8 cellular contexts compared by ENCODE assay signal in genomic region chr11:94521684-94522083, GRCh38. TPM values are rescaled to one million over a fixed set of nuclear protein-coding genes. Genes with fewer than 3 reads are reported as not detected.
DNase-seq lines count a peak whose midpoint lies in the region; ATAC-seq and TF ChIP-seq lines count a peak whose summit lies in the region.

No MANE protein-coding gene starts in this region.

- H3K4me3 Mint-ChIP-seq in chondrocyte (ENCODE audit: unreplicated experiment): no peak overlapping the region
- no peak overlapping the region for H3K4me3 Mint-ChIP-seq in stimulated activated naive B cell treated with anti-CD40 and anti-IgM and Interleukin-4, amounts not matched to agents 10 μg/mL and 1 μg/mL and 100 μg/mL, for 72 hours

- H3K9me3 Mint-ChIP-seq in chondrocyte (ENCODE audit: low read depth): no peaks in the 10 kb centered on the region
- H3K9me3 Mint-ChIP-seq in stimulated activated naive B cell treated with anti-CD40 and anti-IgM and Interleukin-4, amounts not matched to agents 10 μg/mL and 1 μg/mL and 100 μg/mL, for 72 hours: no peaks in the 10 kb centered on the region

- TF ChIP-seq RAD21 in Ishikawa (IDR thresholded peaks at IDR 0.05; ENCODE audit: low read depth): peak; percentile 10; the same call in 1 of the 2 replicates

- peak; percentile 35 for DNase-seq in NCI-H82 (lab: John Stamatoyannopoulos, UW)
- DNase-seq in NCI-H82 treated with DMSO at 0.1 percent for 48 hours (lab: John Stamatoyannopoulos, UW; ENCODE audit: unreplicated experiment): no peak
- no peak for DNase-seq in chondrocyte (ENCODE audit: low spot score)
- DNase-seq in stimulated activated naive B cell treated with anti-CD40 and anti-IgM and Interleukin-4, amounts not matched to agents 10 μg/mL and 1 μg/mL and 100 μg/mL, for 72 hours: no peak
- no peak for DNase-seq in NCI-H446 treated with DMSO at 0.1 percent for 48 hours (lab: John Stamatoyannopoulos, UW)

- H3K27ac Mint-ChIP-seq in chondrocyte (ENCODE audit: unreplicated experiment): no peak overlapping the region
- no peak overlapping the region for H3K27ac Mint-ChIP-seq in stimulated activated naive B cell treated with anti-CD40 and anti-IgM and Interleukin-4, amounts not matched to agents 10 μg/mL and 1 μg/mL and 100 μg/mL, for 72 hours

- no peak for TF ChIP-seq EP300 in Ishikawa (IDR thresholded peaks at IDR 0.05; ENCODE audit: borderline replicate concordance)

- no peaks in the 10 kb centered on the region for H3K36me3 Mint-ChIP-seq in chondrocyte (ENCODE audit: low read depth)
- H3K36me3 Mint-ChIP-seq in stimulated activated naive B cell treated with anti-CD40 and anti-IgM and Interleukin-4, amounts not matched to agents 10 μg/mL and 1 μg/mL and 100 μg/mL, for 72 hours: no peaks in the 10 kb centered on the region

- peaks cover 16% of the 10 kb centered on the region for H3K4me1 Mint-ChIP-seq in chondrocyte (ENCODE audit: low read depth)
- H3K4me1 Mint-ChIP-seq in stimulated activated naive B cell treated with anti-CD40 and anti-IgM and Interleukin-4, amounts not matched to agents 10 μg/mL and 1 μg/mL and 100 μg/mL, for 72 hours: no peaks in the 10 kb centered on the region

- H3K27me3 Mint-ChIP-seq in chondrocyte (ENCODE audit: low read depth): no peaks in the 10 kb centered on the region
- H3K27me3 Mint-ChIP-seq in stimulated activated naive B cell treated with anti-CD40 and anti-IgM and Interleukin-4, amounts not matched to agents 10 μg/mL and 1 μg/mL and 100 μg/mL, for 72 hours: peaks cover 0 to 5% of the 10 kb centered on the region in 2 donors

- ATAC-seq in stimulated activated naive B cell treated with anti-CD40 and anti-IgM and Interleukin-4, amounts not matched to agents 10 μg/mL and 1 μg/mL and 100 μg/mL, for 72 hours (replicated peaks): peak; percentile 39 to 53
- ATAC-seq in HG02938 (IDR thresholded peaks at IDR 0.05; ENCODE audit: unreplicated experiment) (no peak), HG03159 (IDR thresholded peaks at IDR 0.05; ENCODE audit: unreplicated experiment) (no peak)

- peak; percentile 71 for TF ChIP-seq CTCF in chondrocyte (IDR thresholded peaks at IDR 0.05)

TF ChIP-seq in Ishikawa, 13 proteins besides CTCF, POLR2A, EP300 and RAD21:
- TF ChIP-seq TCF12 (IDR thresholded peaks at IDR 0.05; ENCODE audit: low read depth) (no peak), CEBPB (IDR thresholded peaks at IDR 0.05) (no peak), CREB1 (IDR thresholded peaks at IDR 0.05; ENCODE audit: low read depth) (no peak), NFIC (IDR thresholded peaks at IDR 0.05) (no peak), REST (IDR thresholded peaks at IDR 0.05; ENCODE audit: low read depth) (no peak), TEAD4 (IDR thresholded peaks at IDR 0.05) (no peak)

RNA-seq across cellular contexts. Expression of gene C11orf97, which starts 9.4 kb away (rescaled TPM):
- total RNA-seq in chondrocyte: not detected in 3 replicates

RNA-seq across cellular contexts. Expression of gene FUT4, which starts 22.0 kb away (rescaled TPM):
- total RNA-seq in chondrocyte: 4.6 to 8.6 TPM (median 7.7 TPM) in 3 replicates

RNA-seq across cellular contexts. Expression of gene ANKRD49, which starts 27.9 kb away (rescaled TPM):
- total RNA-seq in chondrocyte: 8.6 to 11.2 TPM (median 8.9 TPM) in 3 replicates

RNA-seq across cellular contexts. Expression of gene MRE11, which starts 28.0 kb away (rescaled TPM):
- 13.7 to 21.7 TPM (median 15.5 TPM) in 3 replicates for total RNA-seq in chondrocyte

RNA-seq across cellular contexts. Expression of gene PIWIL4, which starts 45.5 kb away (rescaled TPM):
- total RNA-seq in chondrocyte: 2.4 to 2.6 TPM (median 2.5 TPM) in 3 replicates

Comparison
In these comparisons a context has a peak if more than half of its experiments do, and no peak if none do; other contexts are left out.
1. ATAC-seq: peak in stimulated activated naive B cell treated with anti-CD40 and anti-IgM and Interleukin-4, amounts not matched to agents 10 μg/mL and 1 μg/mL and 100 μg/mL, for 72 hours (2 of 2); none in HG02938 (single experiment) and HG03159 (single experiment).